In genomic region chr2:181164699-181165098, GRCh38 we compare ENCODE assay signal across 10 cellular contexts.
DNase-seq lines count a peak whose midpoint lies in the region; ATAC-seq and TF ChIP-seq lines count a peak whose summit lies in the region.
"Had no signal": no experiment of that assay in that cellular context is flagged by ENCODE, and none has a peak within 500 bp of the region (broad histone marks: within the 10 kb centered on the region; RNA-seq: fewer than 3 reads in every experiment).

No MANE protein-coding gene starts in this region.

- peaks cover 51% of the 10 kb centered on the region for H3K4me1 Mint-ChIP-seq in activated T-cell treated with anti-CD3 and anti-CD28 coated beads, Interleukin-2, amount 50 U/mL, for 4 hours (ENCODE audit: low read depth)
- H3K4me1 Mint-ChIP-seq in stimulated activated memory B cell treated with anti-CD40 and anti-IgM and Interleukin-4, amounts not matched to agents 10 μg/mL and 1 μg/mL and 100 μg/mL, for 72 hours, result peaks cover 33% of the 10 kb centered on the region

- no peaks in the 10 kb centered on the region for H3K27me3 Mint-ChIP-seq in activated T-cell treated with anti-CD3 and anti-CD28 coated beads, Interleukin-2, amount 50 U/mL, for 4 hours (ENCODE audit: low read depth)
- H3K27me3 Mint-ChIP-seq in stimulated activated memory B cell treated with anti-CD40 and anti-IgM and Interleukin-4, amounts not matched to agents 10 μg/mL and 1 μg/mL and 100 μg/mL, for 72 hours, result no peaks in the 10 kb centered on the region

- no peaks in the 10 kb centered on the region for H3K79me2 ChIP-seq in SK-N-SH (ENCODE audit: insufficient read depth)

- peak overlapping the region; percentile 81 for H3K27ac Mint-ChIP-seq in stimulated activated memory B cell treated with anti-CD40 and anti-IgM and Interleukin-4, amounts not matched to agents 10 μg/mL and 1 μg/mL and 100 μg/mL, for 72 hours

- H4K20me1 ChIP-seq in SK-N-SH (ENCODE audit: insufficient read depth), result no peaks in the 10 kb centered on the region

- no peak for TF ChIP-seq EP300 in SK-N-SH (IDR thresholded peaks at IDR 0.05; ENCODE audit: borderline replicate concordance in 1 of 2, low read depth in 1 of 2, low read length in 1 of 2)

- H3K4me2 ChIP-seq in SK-N-SH, result no peak overlapping the region
- H3K4me2 ChIP-seq: KMS-11 had no signal

- no peaks in the 10 kb centered on the region for H3K9me2 ChIP-seq in SK-N-SH

- H3K4me3 ChIP-seq in NB4 (ENCODE audit: low read depth, low read length), result no peak overlapping the region
- H3K4me3 ChIP-seq in SK-N-SH (ENCODE audit: low read depth in 2 of 2, low read length in 1 of 2), result no peak overlapping the region
- H3K4me3 ChIP-seq in foreskin fibroblast (ENCODE audit: low read depth in 1 of 2, low read length in 2 of 2), result no peak overlapping the region

- ATAC-seq in activated T-cell treated with anti-CD3 and anti-CD28 coated beads, Interleukin-2, amount 50 U/mL, for 4 hours, result no peak
- ATAC-seq in HG02610 (IDR thresholded peaks at IDR 0.05; ENCODE audit: unreplicated experiment), result peak; percentile 44
- peak; percentile 74 for ATAC-seq in stimulated activated memory B cell treated with anti-CD40 and anti-IgM and Interleukin-4, amounts not matched to agents 10 μg/mL and 1 μg/mL and 100 μg/mL, for 72 hours
- ATAC-seq: sciatic nerve had no signal

- H3K27ac ChIP-seq in SK-N-SH (ENCODE audit: low read depth in 2 of 2, low read length in 1 of 2), result no peak overlapping the region
- H3K27ac ChIP-seq: KMS-11 had no signal

- H3K4me3 Mint-ChIP-seq in activated T-cell treated with anti-CD3 and anti-CD28 coated beads, Interleukin-2, amount 50 U/mL, for 4 hours, result peak overlapping the region; percentile 63
- H3K4me3 Mint-ChIP-seq in stimulated activated memory B cell treated with anti-CD40 and anti-IgM and Interleukin-4, amounts not matched to agents 10 μg/mL and 1 μg/mL and 100 μg/mL, for 72 hours, result peak overlapping the region; percentile 35

- peaks cover 21% of the 10 kb centered on the region for H3K9me3 Mint-ChIP-seq in activated T-cell treated with anti-CD3 and anti-CD28 coated beads, Interleukin-2, amount 50 U/mL, for 4 hours
- peaks cover 8% of the 10 kb centered on the region for H3K9me3 Mint-ChIP-seq in stimulated activated memory B cell treated with anti-CD40 and anti-IgM and Interleukin-4, amounts not matched to agents 10 μg/mL and 1 μg/mL and 100 μg/mL, for 72 hours

- TF ChIP-seq CTCF in NB4 (IDR thresholded peaks at IDR 0.05; ENCODE audit: low read depth, low read length) (no peak), SK-N-SH (IDR thresholded peaks at IDR 0.05) (no peak), foreskin fibroblast (IDR thresholded peaks at IDR 0.05; ENCODE audit: low read depth, low read length) (no peak)

- H2AFZ ChIP-seq in SK-N-SH (ENCODE audit: low read depth), result no peak overlapping the region

- POLR2A ChIA-PET in SK-N-SH (lab: Yijun Ruan, JAX), result no interaction called here

- no peak for TF ChIP-seq POLR2A in NB4 (IDR thresholded peaks at IDR 0.05; ENCODE audit: extremely low read depth, insufficient read length)

- no peaks in the 10 kb centered on the region for H3K27me3 ChIP-seq in SK-N-SH (ENCODE audit: insufficient read depth)

- H3K4me1 ChIP-seq in SK-N-SH (ENCODE audit: control insufficient read depth in 1 of 2, insufficient read depth in 2 of 2, low read depth in 1 of 2, low read length in 1 of 2), result no peaks in the 10 kb centered on the region

- peaks cover 17% of the 10 kb centered on the region for H3K36me3 Mint-ChIP-seq in activated T-cell treated with anti-CD3 and anti-CD28 coated beads, Interleukin-2, amount 50 U/mL, for 4 hours (ENCODE audit: insufficient read depth)
- peaks cover 11% of the 10 kb centered on the region for H3K36me3 Mint-ChIP-seq in stimulated activated memory B cell treated with anti-CD40 and anti-IgM and Interleukin-4, amounts not matched to agents 10 μg/mL and 1 μg/mL and 100 μg/mL, for 72 hours

- H3F3A ChIP-seq in SK-N-SH (replicated peaks; ENCODE audit: insufficient read depth), result no peaks in the 10 kb centered on the region

- H3K9me3 ChIP-seq in SK-N-SH, result no peaks in the 10 kb centered on the region

- CTCF ChIA-PET in SK-N-SH (lab: Yijun Ruan, JAX), result no interaction called here

- H3K9ac ChIP-seq in SK-N-SH, result no peak overlapping the region
- H3K9ac ChIP-seq: KMS-11 had no signal

- no peaks in the 10 kb centered on the region for H3K36me3 ChIP-seq in SK-N-SH (replicated peaks in 1 of 2; ENCODE audit: control insufficient read depth in 1 of 2, insufficient read depth in 2 of 2, low read length in 1 of 2)

- DNase-seq in activated T-cell treated with anti-CD3 and anti-CD28 coated beads, Interleukin-2, amount 50 U/mL, for 4 hours, result no peak
- no peak for DNase-seq in activated T-cell treated with anti-CD3 and anti-CD28 coated beads, Interleukin-2, amount 50 U/mL, for 48 hours
- DNase-seq in NB4 (ENCODE audit: low read depth) (peak; percentile 15), SK-N-SH (no peak), midbrain (lab: John Stamatoyannopoulos, UW) (no peak), foreskin fibroblast (no peak)

- TF ChIP-seq RAD21 in SK-N-SH (IDR thresholded peaks at IDR 0.05; ENCODE audit: low read length), result no peak

TF ChIP-seq in SK-N-SH, 30 proteins besides CTCF, POLR2A, EP300 and RAD21:
- no peak for TF ChIP-seq TEAD4 (IDR thresholded peaks at IDR 0.05; ENCODE audit: borderline replicate concordance, insufficient read depth)
- no peak for TF ChIP-seq TCF12 (IDR thresholded peaks at IDR 0.05)
- TF ChIP-seq MAX (IDR thresholded peaks at IDR 0.05; ENCODE audit: low read depth), result no peak
- no peak for TF ChIP-seq MXI1 (IDR thresholded peaks at IDR 0.05; ENCODE audit: low read depth, low read length)
- no peak for TF ChIP-seq GATA2 (CRISPR knock-in tag; IDR thresholded peaks at IDR 0.05)
- TF ChIP-seq SMC3 (IDR thresholded peaks at IDR 0.05; ENCODE audit: low read depth, low read length), result no peak
- no peak for TF ChIP-seq JUND (IDR thresholded peaks at IDR 0.05)
- no peak for TF ChIP-seq TAF1 (IDR thresholded peaks at IDR 0.05; ENCODE audit: borderline replicate concordance, low read depth, low read length)
- TF ChIP-seq YY1 (IDR thresholded peaks at IDR 0.05; ENCODE audit: low read depth), result no peak
- TF ChIP-seq RXRA (IDR thresholded peaks at IDR 0.05; ENCODE audit: borderline replicate concordance, low read depth), result no peak
- no peak for TF ChIP-seq USF1 (IDR thresholded peaks at IDR 0.05; ENCODE audit: borderline replicate concordance, low read depth)
- TF ChIP-seq FOSL2 (IDR thresholded peaks at IDR 0.05; ENCODE audit: borderline replicate concordance, low read depth), result no peak

Comparison
In these comparisons a context has a peak if more than half of its experiments do, and no peak if none do; other contexts are left out.
1. ATAC-seq: peak in HG02610 (single experiment) and stimulated activated memory B cell treated with anti-CD40 and anti-IgM and Interleukin-4, amounts not matched to agents 10 μg/mL and 1 μg/mL and 100 μg/mL, for 72 hours (single experiment); none in activated T-cell treated with anti-CD3 and anti-CD28 coated beads, Interleukin-2, amount 50 U/mL, for 4 hours (0 of 2).